Comparison of ENCODE assay signal across 14 cellular contexts in genomic region chr19:16068696-16069259, GRCh38. TPM values are rescaled to one million over a fixed set of nuclear protein-coding genes. Genes with fewer than 3 reads are reported as not detected.
DNase-seq lines count a peak whose midpoint lies in the region; ATAC-seq, FAIRE-seq and TF ChIP-seq lines count a peak whose summit lies in the region.
"Had no signal": no experiment of that assay in that cellular context is flagged by ENCODE, and none has a peak within 500 bp of the region (broad histone marks: within the 10 kb centered on the region; RNA-seq: fewer than 3 reads in every experiment).

No MANE protein-coding gene starts in this region.

- H3K4me1 ChIP-seq in lower lobe of right lung, result peaks cover 43% of the 10 kb centered on the region
- peaks cover 0 to 65% (median 46%) of the 10 kb centered on the region in 4 donors for H3K4me1 ChIP-seq in tibial artery

- peak overlapping the region; percentile 54 for H3K4me3 ChIP-seq in bronchial epithelial cell (ENCODE audit: low read depth, low read length)
- H3K4me3 ChIP-seq in lower lobe of right lung, result peak overlapping the region; percentile 34
- peak overlapping the region; percentile 85 to 91 for H3K4me3 ChIP-seq in tibial artery
- H3K4me3 ChIP-seq in foreskin fibroblast (ENCODE audit: low read depth in 1 of 2, low read length in 2 of 2), result peak overlapping the region in 1 of 2 donors; percentile 32

- H3K27me3 ChIP-seq in bronchial epithelial cell (ENCODE audit: control insufficient read depth, insufficient read depth, low read length), result no peaks in the 10 kb centered on the region
- H3K27me3 ChIP-seq in lower lobe of right lung (ENCODE audit: low read depth), result no peaks in the 10 kb centered on the region
- no peaks in the 10 kb centered on the region for H3K27me3 ChIP-seq in tibial artery

- H3K9me3 ChIP-seq in lower lobe of right lung, result no peaks in the 10 kb centered on the region
- no peaks in the 10 kb centered on the region for H3K9me3 ChIP-seq in tibial artery

- peak; percentile 88 for FAIRE-seq in bronchial epithelial cell (lab: Jason Lieb, UNC)

- intact Hi-C loops in lower lobe of right lung (cut with DNase I) (no loop called here), tibial artery (cut with DNase I; ENCODE audit: low total_unique reads) (no loop called here)

- no peak overlapping the region for H3K27ac ChIP-seq in lower lobe of right lung
- peak overlapping the region; percentile 93 to 100 for H3K27ac ChIP-seq in tibial artery

- no peak for ATAC-seq in lower lobe of right lung
- ATAC-seq: Panc1; stimulated activated naive CD8-positive, alpha-beta T cell treated with anti-CD3 and anti-CD28 coated beads, Interleukin-15, amount 100 ng/mL, for 72 hours had no signal

- TF ChIP-seq CTCF in bronchial epithelial cell (IDR thresholded peaks at IDR 0.05; ENCODE audit: insufficient read depth, low read length, severe bottlenecking) (no peak), lower lobe of right lung (IDR thresholded peaks at IDR 0.05) (no peak), tibial artery (IDR thresholded peaks at IDR 0.05) (no peak), foreskin fibroblast (IDR thresholded peaks at IDR 0.05; ENCODE audit: low read depth, low read length) (no peak)

- DNase-seq in M059J (ENCODE audit: low read depth) (peak; percentile 37), bronchial epithelial cell (ENCODE audit: low read depth) (no peak), lower lobe of right lung (peak; percentile 19), tibial artery (peak in 1 of 2 donors; percentile 62), NCI-H748 treated with DMSO at 0.1 percent for 48 hours (lab: John Stamatoyannopoulos, UW) (no peak), OCI-M2 (lab: John Stamatoyannopoulos, UW; ENCODE audit: unreplicated experiment) (no peak), foreskin fibroblast (no peak), cortex of kidney (lab: John Stamatoyannopoulos, UW) (no peak)
- DNase-seq: activated CD4-positive, alpha-beta T cell treated with anti-CD3 and anti-CD28 coated beads for 48 hours; midbrain; NCI-H1092 treated with DMSO at 0.1 percent for 48 hours; NCI-H446 treated with DMSO at 0.1 percent for 48 hours; stimulated activated naive CD8-positive, alpha-beta T cell treated with anti-CD3 and anti-CD28 coated beads, Interleukin-15, amount 100 ng/mL, for 72 hours had no signal

- H3K36me3 ChIP-seq in bronchial epithelial cell (ENCODE audit: control insufficient read depth, insufficient read depth, low read length) (peaks cover 5% of the 10 kb centered on the region), lower lobe of right lung (no peaks in the 10 kb centered on the region), tibial artery (peaks cover 0 to 14% (median 4%) of the 10 kb centered on the region in 3 donors)

RNA-seq across cellular contexts. Expression of gene TPM4, which starts 7.5 kb away (rescaled TPM):
- total RNA-seq in M059J (2014; rRNA removed; shearing (Covaris generic)), result 1,087 and 1,450 TPM in 2 replicates
- 235 and 395 TPM in 2 replicates for total RNA-seq in bronchial epithelial cell
- total RNA-seq in lower lobe of right lung, result 319 TPM

RNA-seq across cellular contexts. Expression of gene RAB8A, which starts 42.9 kb away (rescaled TPM):
- 110 and 159 TPM in 2 replicates for total RNA-seq in M059J (2014; rRNA removed; shearing (Covaris generic))
- total RNA-seq in bronchial epithelial cell (76.6 and 99.2 TPM in 2 replicates), lower lobe of right lung (110 TPM)

Comparison
In these comparisons a context has a peak if more than half of its experiments do, and no peak if none do; other contexts are left out.
1. DNase-seq: peak in M059J (single experiment) and lower lobe of right lung (single experiment); none in bronchial epithelial cell (single experiment), NCI-H748 treated with DMSO at 0.1 percent for 48 hours (single experiment), OCI-M2 (single experiment), foreskin fibroblast (0 of 2) and cortex of kidney (single experiment).